ENCODE assay signal across 31 cellular contexts in genomic region chr3:175192536-175192935, GRCh38.
DNase-seq lines count a peak whose midpoint lies in the region; ATAC-seq, FAIRE-seq and TF ChIP-seq lines count a peak whose summit lies in the region.
"Had no signal": no experiment of that assay in that cellular context is flagged by ENCODE, and none has a peak within 500 bp of the region (broad histone marks: within the 10 kb centered on the region; RNA-seq: fewer than 3 reads in every experiment).

No MANE protein-coding gene starts in this region.

- H3K27me3 ChIP-seq in breast epithelium, result no peaks in the 10 kb centered on the region
- H3K27me3 ChIP-seq in fibroblast of lung (ENCODE audit: control insufficient read depth, insufficient read depth, low read length), result no peaks in the 10 kb centered on the region
- no peaks in the 10 kb centered on the region for H3K27me3 ChIP-seq in esophagus squamous epithelium
- H3K27me3 ChIP-seq: BE2C, MG63, upper lobe of right lung had no signal

- WGBS in esophagus squamous epithelium, 2 donors, result 50 to 52% methylated on average over 3 of the region's 3 CpGs

- POLR2A ChIA-PET in MCF 10A (lab: Yijun Ruan, JAX), result no interaction called here

- H2AFZ ChIP-seq in fibroblast of lung (ENCODE audit: low read length), result no peak overlapping the region

- FAIRE-seq in D721Med (lab: Jason Lieb, UNC), result no peak
- FAIRE-seq: frontal cortex, small intestine had no signal

- H3K4me1 Mint-ChIP-seq in MCF 10A (ENCODE audit: insufficient read depth, unreplicated experiment), result no peaks in the 10 kb centered on the region
- H3K4me1 Mint-ChIP-seq: activated CD4-positive, alpha-beta T cell treated with anti-CD3 and anti-CD28 coated beads, Interleukin-2, amount 10 ng/mL, durations not matched to agents 24 days and 14 days; H9; natural killer cell had no signal

- no peaks in the 10 kb centered on the region for H3K79me2 ChIP-seq in fibroblast of lung (ENCODE audit: control insufficient read depth, insufficient read depth, low read length)

- H3K36me3 ChIP-seq in breast epithelium, result no peaks in the 10 kb centered on the region
- no peaks in the 10 kb centered on the region for H3K36me3 ChIP-seq in fibroblast of lung (ENCODE audit: control insufficient read depth, insufficient read depth, low read length)
- no peaks in the 10 kb centered on the region for H3K36me3 ChIP-seq in esophagus squamous epithelium
- H3K36me3 ChIP-seq: BE2C, upper lobe of right lung, WERI-Rb-1 had no signal

- no peak for TF ChIP-seq CTCF in MCF 10A (IDR thresholded peaks at IDR 0.05; ENCODE audit: unreplicated experiment)
- no peak for TF ChIP-seq CTCF in breast epithelium (IDR thresholded peaks at IDR 0.05)
- no peak for TF ChIP-seq CTCF in fibroblast of lung (conservative IDR thresholded peaks at IDR 0.05 in 1 of 2, IDR thresholded peaks at IDR 0.05 in 1 of 2; ENCODE audit: low read depth in 1 of 2, low read length in 2 of 2)
- TF ChIP-seq CTCF in D721Med (IDR thresholded peaks at IDR 0.05; ENCODE audit: insufficient read depth, missing control alignments), result no peak
- no peak for TF ChIP-seq CTCF in esophagus squamous epithelium (IDR thresholded peaks at IDR 0.05)

- H3K4me2 ChIP-seq in fibroblast of lung (ENCODE audit: extremely low read depth, insufficient read depth, low read length), result no peak overlapping the region

- no TSS peak for BruUV-seq in MCF 10A (replicated peaks; lab: Mats Ljungman, UMichigan)

- H3K9me3 ChIP-seq in breast epithelium (peaks cover 0 to 14% of the 10 kb centered on the region in 2 donors), fibroblast of lung (ENCODE audit: control insufficient read depth, insufficient read depth, low read depth, low read length) (no peaks in the 10 kb centered on the region), esophagus squamous epithelium (no peaks in the 10 kb centered on the region)
- H3K9me3 ChIP-seq: BE2C, upper lobe of right lung had no signal

- H3K36me3 Mint-ChIP-seq in MCF 10A (ENCODE audit: insufficient read depth, unreplicated experiment), result no peaks in the 10 kb centered on the region
- H3K36me3 Mint-ChIP-seq: natural killer cell had no signal

- ATAC-seq in left lobe of liver, result no peak
- ATAC-seq: activated T-cell treated with anti-CD3 and anti-CD28 coated beads, Interleukin-2, amount 50 U/mL, for 72 hours; left ventricle myocardium superior; natural killer cell; upper lobe of right lung had no signal

- H3K27ac Mint-ChIP-seq in MCF 10A (ENCODE audit: low read depth, unreplicated experiment), result no peak overlapping the region
- H3K27ac Mint-ChIP-seq: activated CD4-positive, alpha-beta T cell treated with anti-CD3 and anti-CD28 coated beads, Interleukin-2, amount 10 ng/mL, durations not matched to agents 24 days and 14 days; activated T-cell treated with anti-CD3 and anti-CD28 coated beads, Interleukin-2, amount 50 U/mL, for 72 hours; dendritic cell treated with granulocyte-macrophage colony-stimulating factor and Interleukin-4, amounts not matched to agents 40 ng/mL and 50 ng/mL, for 4 days; H9; natural killer cell had no signal

- H3K9ac ChIP-seq in fibroblast of lung (ENCODE audit: insufficient read depth, low read length), result no peak overlapping the region

- H3K27ac ChIP-seq in breast epithelium (no peak overlapping the region), fibroblast of lung (ENCODE audit: insufficient read depth, low read length) (no peak overlapping the region), esophagus squamous epithelium (no peak overlapping the region)
- H3K27ac ChIP-seq: upper lobe of right lung, WERI-Rb-1 had no signal

- H3K9me3 Mint-ChIP-seq in MCF 10A (ENCODE audit: unreplicated experiment), result no peaks in the 10 kb centered on the region

- DNase-seq in MCF 10A (ENCODE audit: unreplicated experiment), result peak; percentile 69
- no peak for DNase-seq in breast epithelium (ENCODE audit: low spot score in 2 of 2)
- peak; percentile 2 for DNase-seq in RKO (ENCODE audit: low spot score)
- peak; percentile 15 to 54 for DNase-seq in fibroblast of lung (ENCODE audit: low read depth in 2 of 2)
- no peak for DNase-seq in D721Med (ENCODE audit: insufficient read length, low spot score)
- no peak for DNase-seq in esophagus squamous epithelium (lab: John Stamatoyannopoulos, UW)
- DNase-seq in left lobe of liver (ENCODE audit: low spot score), result no peak
- no peak for DNase-seq in GM03348 (ENCODE audit: low spot score)
- DNase-seq: activated CD4-positive, alpha-beta T cell treated with anti-CD3 and anti-CD28 coated beads, Interleukin-2, amount 10 ng/mL, durations not matched to agents 24 days and 14 days; activated naive CD4-positive, alpha-beta T cell treated with anti-CD3 and anti-CD28 coated beads, Interleukin-2, amount 50 U/mL, for 16 hours; activated T-cell treated with anti-CD3 and anti-CD28 coated beads, Interleukin-2, amount 50 U/mL, for 72 hours; amygdala; BE2C; caudate nucleus; DMS79; H9; left ventricle myocardium superior; MG63; midbrain; natural killer cell; NCI-H1436 treated with DMSO at 0.1 percent for 48 hours; NCI-H2171; NCI-H526 treated with DMSO at 0.1 percent for 48 hours; small intestine; stimulated activated CD4-positive, alpha-beta T cell treated with anti-CD3 and anti-CD28 coated beads, Interleukin-1b, Interleukin-23, amount 100 ng/mL, for 48 hours; substantia nigra; T-helper 9 cell; upper lobe of right lung; WERI-Rb-1 had no signal

- H4K20me1 ChIP-seq in fibroblast of lung (ENCODE audit: control insufficient read depth, extremely low read depth, insufficient read depth, low read length), result no peaks in the 10 kb centered on the region

- H3K4me3 ChIP-seq in breast epithelium, result no peak overlapping the region
- no peak overlapping the region for H3K4me3 ChIP-seq in fibroblast of lung (replicated peaks in 1 of 4; ENCODE audit: control extremely low read depth in 1 of 4, insufficient read depth in 1 of 4, low read depth in 3 of 4, low read length in 4 of 4)
- no peak overlapping the region for H3K4me3 ChIP-seq in esophagus squamous epithelium
- H3K4me3 ChIP-seq: MG63, upper lobe of right lung had no signal

- CTCF ChIA-PET in MCF 10A (lab: Yijun Ruan, JAX), result interaction anchor here (0.6 kb wide), 1 partner anchor 748 kb away, joined by 3 read pairs; no protein-coding TSS in a partner anchor

- H3K4me1 ChIP-seq in breast epithelium (no peaks in the 10 kb centered on the region), fibroblast of lung (ENCODE audit: control insufficient read depth, extremely low read depth, insufficient read depth, low read length) (no peaks in the 10 kb centered on the region), esophagus squamous epithelium (no peaks in the 10 kb centered on the region)
- H3K4me1 ChIP-seq: upper lobe of right lung had no signal

- no peak overlapping the region for H3K4me3 Mint-ChIP-seq in MCF 10A (ENCODE audit: unreplicated experiment)
- H3K4me3 Mint-ChIP-seq: activated CD4-positive, alpha-beta T cell treated with anti-CD3 and anti-CD28 coated beads, Interleukin-2, amount 10 ng/mL, durations not matched to agents 24 days and 14 days; activated T-cell treated with anti-CD3 and anti-CD28 coated beads, Interleukin-2, amount 50 U/mL, for 72 hours; dendritic cell treated with granulocyte-macrophage colony-stimulating factor and Interleukin-4, amounts not matched to agents 40 ng/mL and 50 ng/mL, for 4 days; H9; natural killer cell had no signal

- intact Hi-C loops in MCF 10A (cut with micrococcal nuclease), result no loop called here
- intact Hi-C loops in breast epithelium (cut with DNase I; ENCODE audit: low total_unique reads), result no loop called here
- intact Hi-C loops in esophagus squamous epithelium (cut with DNase I), result no loop called here

- H3K27me3 Mint-ChIP-seq in MCF 10A (ENCODE audit: insufficient read depth, unreplicated experiment), result no peaks in the 10 kb centered on the region
- H3K27me3 Mint-ChIP-seq: activated CD4-positive, alpha-beta T cell treated with anti-CD3 and anti-CD28 coated beads, Interleukin-2, amount 10 ng/mL, durations not matched to agents 24 days and 14 days; dendritic cell treated with granulocyte-macrophage colony-stimulating factor and Interleukin-4, amounts not matched to agents 40 ng/mL and 50 ng/mL, for 4 days had no signal

- TF ChIP-seq POLR2A in breast epithelium (IDR thresholded peaks at IDR 0.05) (no peak), esophagus squamous epithelium (IDR thresholded peaks at IDR 0.05) (no peak)

Comparison
In these comparisons a context has a peak if more than half of its experiments do, and no peak if none do; other contexts are left out.
1. DNase-seq: peak in MCF 10A (single experiment), RKO (single experiment) and fibroblast of lung (2 of 2); none in breast epithelium (0 of 2), D721Med (single experiment), esophagus squamous epithelium (single experiment), left lobe of liver (single experiment) and GM03348 (single experiment).